In the genomic region with DNA sequence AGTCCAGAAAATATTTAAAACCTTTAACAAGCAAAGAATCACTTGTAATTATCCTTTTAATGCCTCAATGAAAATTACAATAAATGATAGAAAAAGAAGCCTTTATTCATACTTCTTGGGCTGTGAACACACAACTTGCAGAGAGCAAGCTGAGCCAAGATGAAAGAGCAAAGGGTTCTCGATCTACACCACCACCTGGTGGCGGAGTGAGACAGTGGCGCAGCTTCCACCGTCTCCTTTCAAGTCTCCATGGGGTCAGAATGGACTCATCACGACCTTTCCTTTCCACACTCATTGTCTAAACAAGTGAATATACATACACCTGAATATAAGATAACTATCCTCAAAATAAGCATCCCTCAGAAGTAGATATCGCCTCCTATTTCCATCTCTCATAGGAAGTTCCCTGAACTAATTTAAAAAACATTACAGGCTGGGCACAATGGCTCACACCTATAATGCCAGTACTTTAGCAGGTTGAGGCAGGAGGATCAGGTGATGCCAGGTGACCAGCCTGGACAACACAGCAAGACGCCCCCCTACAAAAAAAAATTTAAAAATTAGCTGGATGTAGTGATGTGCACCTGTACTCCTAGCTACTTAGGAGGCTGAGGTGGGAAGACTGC, we compare ENCODE assay signal across 8 cellular contexts. TPM values are rescaled to one million over a fixed set of nuclear protein-coding genes. Genes with fewer than 3 reads are reported as not detected.
A peak's percentile ranks its signal among the peaks of the same experiment; 100 is the strongest.
DNase-seq lines count a peak whose midpoint lies in the region; ATAC-seq, FAIRE-seq and TF ChIP-seq lines count a peak whose summit lies in the region.

No MANE protein-coding gene starts in this region.

- TF ChIP-seq POLR2A in GM12892 (IDR thresholded peaks at IDR 0.05; ENCODE audit: low read depth, low read length) (no peak), GM12878 (IDR thresholded peaks at IDR 0.05; ENCODE audit: low read depth, low read length) (no peak)

- FAIRE-seq in GM12892 (lab: Jason Lieb, UNC) (peak; percentile 46), GM12878 (lab: Jason Lieb, UNC) (peak; percentile 7)

- no TSS peak for BruUV-seq in GM12878 (replicated peaks; lab: Mats Ljungman, UMichigan)

- no peak for TF ChIP-seq EP300 in GM12878 (IDR thresholded peaks at IDR 0.05; ENCODE audit: borderline replicate concordance in 1 of 2, control insufficient read depth in 1 of 2, low read depth in 2 of 2, low read length in 2 of 2)

- peak; percentile 54 for TF ChIP-seq RAD21 in GM12878 (IDR thresholded peaks at IDR 0.05; ENCODE audit: insufficient read depth, low read depth, low read length)

- RAD21 ChIA-PET in GM12878 (lab: Charles Lee; ENCODE audit: unreplicated experiment), result interaction anchor here (3.0 kb wide), 1 partner anchor 63 kb away, joined by 27 read pairs; no protein-coding TSS in a partner anchor

- H2AFZ ChIP-seq in GM12878 (ENCODE audit: control insufficient read depth, low read depth, low read length), result no peak overlapping the region

- H3K4me1 ChIP-seq in GM12878 (ENCODE audit: control insufficient read depth, insufficient read depth, low read length), result no peaks in the 10 kb centered on the region
- no peaks in the 10 kb centered on the region for H3K4me1 ChIP-seq in iPS DF 6.9 (ENCODE audit: control insufficient read depth, insufficient read depth, low read length)

- SMC1A ChIA-PET in GM12878 (lab: Charles Lee; ENCODE audit: uncharacterized antibody, unreplicated experiment), result interaction anchor here (1.1 to 2.7 kb wide), 5 partner anchors 59 to 938 kb away, joined by 3 to 30 read pairs (median 3); no protein-coding TSS in a partner anchor

- POLR2A ChIA-PET in AG04450 (lab: Yijun Ruan, JAX) (interaction anchor here (0.9 kb wide), 1 partner anchor 938 kb away, joined by 3 read pairs; no protein-coding TSS in a partner anchor), GM12878 (lab: Charles Lee) (no interaction called here)

- in situ Hi-C loops in GM12878 (cut with MboI), result no loop called here

- TF ChIP-seq CTCF in AG04450 (IDR thresholded peaks at IDR 0.05; ENCODE audit: low read depth, low read length) (peak; percentile 95), GM12878 (IDR thresholded peaks at IDR 0.05 in 2 of 3, conservative IDR thresholded peaks at IDR 0.05 in 1 of 3; ENCODE audit: control insufficient read depth in 2 of 3, extremely low read depth in 1 of 3, insufficient read depth in 1 of 3, low read depth in 3 of 3, low read length in 3 of 3) (peak; percentile 65 to 68 (median 67); a peak in 5 of 6 replicates)

- no peaks in the 10 kb centered on the region for H3K79me2 ChIP-seq in GM12878 (ENCODE audit: control insufficient read depth, insufficient read depth, low read length)

- H3K9me3 ChIP-seq in AG04450 (ENCODE audit: control insufficient read depth, insufficient read depth, low read length), result no peaks in the 10 kb centered on the region
- no peaks in the 10 kb centered on the region for H3K9me3 ChIP-seq in GM12878 (replicated peaks; ENCODE audit: control insufficient read depth, insufficient read depth, low read length)
- H3K9me3 ChIP-seq in iPS DF 6.9 (ENCODE audit: control insufficient read depth, insufficient read depth, low read length), result no peaks in the 10 kb centered on the region

- no peaks in the 10 kb centered on the region; a peak in 2 of 4 replicates for H3K36me3 ChIP-seq in GM12878 (ENCODE audit: control insufficient read depth in 2 of 2, insufficient read depth in 2 of 2, low read length in 1 of 2)
- no peaks in the 10 kb centered on the region for H3K36me3 ChIP-seq in iPS DF 6.9 (ENCODE audit: control insufficient read depth, insufficient read depth, low read length)

- peak; percentile 88 for ATAC-seq in GM12878

- H3K4me2 ChIP-seq in GM12878 (ENCODE audit: control insufficient read depth, insufficient read depth), result no peak overlapping the region

- CTCF ChIA-PET in AG04450 (lab: Charles Lee) (interaction anchor here (0.6 to 6.7 kb wide), 20 partner anchors 9 to 944 kb away, joined by 3 to 60 read pairs (median 4); no protein-coding TSS in a partner anchor), GM12878 (lab: Yijun Ruan, JAX) (interaction anchor here (0.6 to 5.1 kb wide), 17 partner anchors 8 to 193 kb away, joined by 3 to 43 read pairs (median 3); no protein-coding TSS in a partner anchor)

- no peak overlapping the region for H3K9ac ChIP-seq in GM12878 (ENCODE audit: control insufficient read depth, insufficient read depth, low read length)

- H3K27me3 ChIP-seq in AG04450 (ENCODE audit: control insufficient read depth, insufficient read depth, low read length), result no peaks in the 10 kb centered on the region
- no peaks in the 10 kb centered on the region for H3K27me3 ChIP-seq in GM12878 (replicated peaks in 1 of 2; ENCODE audit: control insufficient read depth in 2 of 2, insufficient read depth in 2 of 2, low read length in 1 of 2)
- no peaks in the 10 kb centered on the region for H3K27me3 ChIP-seq in iPS DF 6.9 (ENCODE audit: control insufficient read depth, insufficient read depth, low read length)

- no peak overlapping the region for H3K4me3 ChIP-seq in AG04450 (ENCODE audit: low read depth, low read length)
- no peak overlapping the region for H3K4me3 ChIP-seq in Jurkat, Clone E6-1 (ENCODE audit: low read length)
- H3K4me3 ChIP-seq in GM12878, result no peak overlapping the region
- H3K4me3 ChIP-seq in iPS DF 6.9 (ENCODE audit: low read length), result no peak overlapping the region

- 80% methylated on average over 7 of the region's 7 CpGs for WGBS in GM12878 (ENCODE audit: insufficient coverage, insufficient replicate concordance, low lambda C conversion rate, missing lambda C conversion rate)
- WGBS in iPS DF 6.9 (ENCODE audit: insufficient coverage, insufficient read length), result no CpG with 5 or more reads among the region's 7 CpGs

- H3K27ac ChIP-seq in AG04450 (ENCODE audit: low read depth, low read length) (no peak overlapping the region), GM12878 (ENCODE audit: control insufficient read depth, insufficient read depth) (no peak overlapping the region), iPS DF 6.9 (ENCODE audit: low read length) (no peak overlapping the region)

- intact Hi-C loops in GM12878 (cut with micrococcal nuclease; ENCODE audit: unreplicated experiment), result loop anchor here (1.0 to 5.0 kb wide), 2 partner anchors 65 to 944 kb away; no protein-coding TSS in a partner anchor

- DNase-seq in AG04450 (ENCODE audit: low read depth, low spot score), result peak; percentile 43
- peak; percentile 12 for DNase-seq in GM12892 (ENCODE audit: insufficient read length)
- DNase-seq in Jurkat, Clone E6-1 (ENCODE audit: low read depth, low spot score), result peak; percentile 61
- peak in 3 of 5 experiments; percentile 9 to 58 (median 22) for DNase-seq in T-helper 2 cell
- DNase-seq in GM12878 (ENCODE audit: low read depth, low spot score), result no peak
- DNase-seq in iPS DF 6.9 (ENCODE audit: low read depth, low spot score), result peak; percentile 82
- peak; percentile 40 for DNase-seq in stimulated activated CD4-positive, alpha-beta T cell treated with anti-CD3 and anti-CD28 coated beads, Interleukin-12 subunit alpha, Interleukin-12 subunit beta, amount 100 ng/mL, for 4 hours
- DNase-seq in NCI-H2029 (lab: John Stamatoyannopoulos, UW), result no peak

- no peaks in the 10 kb centered on the region for H4K20me1 ChIP-seq in GM12878 (ENCODE audit: control insufficient read depth, insufficient read depth)

TF ChIP-seq in GM12878, 131 proteins besides CTCF, POLR2A, EP300 and RAD21 (continues in another document):
- no peak for TF ChIP-seq HDAC2 (IDR thresholded peaks at IDR 0.05)
- TF ChIP-seq, protein P1, sequence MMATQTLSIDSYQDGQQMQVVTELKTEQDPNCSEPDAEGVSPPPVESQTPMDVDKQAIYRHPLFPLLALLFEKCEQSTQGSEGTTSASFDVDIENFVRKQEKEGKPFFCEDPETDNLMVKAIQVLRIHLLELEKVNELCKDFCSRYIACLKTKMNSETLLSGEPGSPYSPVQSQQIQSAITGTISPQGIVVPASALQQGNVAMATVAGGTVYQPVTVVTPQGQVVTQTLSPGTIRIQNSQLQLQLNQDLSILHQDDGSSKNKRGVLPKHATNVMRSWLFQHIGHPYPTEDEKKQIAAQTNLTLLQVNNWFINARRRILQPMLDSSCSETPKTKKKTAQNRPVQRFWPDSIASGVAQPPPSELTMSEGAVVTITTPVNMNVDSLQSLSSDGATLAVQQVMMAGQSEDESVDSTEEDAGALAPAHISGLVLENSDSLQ (IDR thresholded peaks at IDR 0.05), result no peak
- TF ChIP-seq, protein P2, sequence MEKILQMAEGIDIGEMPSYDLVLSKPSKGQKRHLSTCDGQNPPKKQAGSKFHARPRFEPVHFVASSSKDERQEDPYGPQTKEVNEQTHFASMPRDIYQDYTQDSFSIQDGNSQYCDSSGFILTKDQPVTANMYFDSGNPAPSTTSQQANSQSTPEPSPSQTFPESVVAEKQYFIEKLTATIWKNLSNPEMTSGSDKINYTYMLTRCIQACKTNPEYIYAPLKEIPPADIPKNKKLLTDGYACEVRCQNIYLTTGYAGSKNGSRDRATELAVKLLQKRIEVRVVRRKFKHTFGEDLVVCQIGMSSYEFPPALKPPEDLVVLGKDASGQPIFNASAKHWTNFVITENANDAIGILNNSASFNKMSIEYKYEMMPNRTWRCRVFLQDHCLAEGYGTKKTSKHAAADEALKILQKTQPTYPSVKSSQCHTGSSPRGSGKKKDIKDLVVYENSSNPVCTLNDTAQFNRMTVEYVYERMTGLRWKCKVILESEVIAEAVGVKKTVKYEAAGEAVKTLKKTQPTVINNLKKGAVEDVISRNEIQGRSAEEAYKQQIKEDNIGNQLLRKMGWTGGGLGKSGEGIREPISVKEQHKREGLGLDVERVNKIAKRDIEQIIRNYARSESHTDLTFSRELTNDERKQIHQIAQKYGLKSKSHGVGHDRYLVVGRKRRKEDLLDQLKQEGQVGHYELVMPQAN (conservative IDR thresholded peaks at IDR 0.05), result no peak

RNA-seq across cellular contexts. Expression of a gene that starts 40.7 kb away (rescaled TPM):
- polyA plus RNA-seq in AG04450 (2011; rRNA removed) (14.4 and 17.9 TPM in 2 replicates), GM12878 (2011; rRNA removed) (19.6 and 23.4 TPM in 2 replicates), GM12878 (2014; fragmentation: Illumina TruSeq; extraction: Trizol) (13.9 and 15.6 TPM in 2 replicates), GM12878 (2014; fragmentation: Nextera tagmentation; extraction: Ambion mirVana) (1 to 10 TPM; 4.3 to 5.3 TPM), GM12878 (2014; rRNA removed) (8.9 and 9.0 TPM in 2 replicates), GM12878 (2016; fragmentation: Nextera tagmentation; extraction: Ambion mirVana) (10 to 100 TPM; 18.0 to 20.9 TPM)
- 27.1 and 29.9 TPM in 2 replicates for polyA minus RNA-seq in AG04450 (2011; rRNA and poly(A)+ RNA removed)
- polyA plus RNA-seq in GM12892 (2012; ENCODE audit: missing spikeins), result 13.3 TPM
- polyA plus RNA-seq in Jurkat, Clone E6-1 (2012; ENCODE audit: insufficient read depth, insufficient read length), result 22.0 TPM
- 61.3 and 62.2 TPM in 2 replicates for total RNA-seq in GM12878 (2013; cell fraction: nucleolus; rRNA removed)
- total RNA-seq in GM12878 (2014; rRNA removed) (13.9 and 15.9 TPM in 2 replicates), GM12878 (2014; rRNA removed; fragmentation: Illumina TruSeq; extraction: Trizol) (16.4 and 17.8 TPM in 2 replicates), GM12878 (2021) (16.5 and 22.7 TPM in 2 replicates)
- 5.1 TPM for polyA plus RNA-seq in GM12878 (2011; ENCODE audit: low read depth)
- polyA plus RNA-seq in GM12878 (2011; cell fraction: cytosol; rRNA removed), result 9.2 and 12.2 TPM in 2 replicates
- 12.4 and 13.6 TPM in 2 replicates for polyA plus RNA-seq in GM12878 (2011; cell fraction: nucleus; rRNA removed)
- 6.0 and 7.2 TPM in 2 replicates for polyA plus RNA-seq in GM12878 (2012)
- 31.6 and 32.9 TPM in 2 replicates for polyA minus RNA-seq in GM12878 (2011; rRNA and poly(A)+ RNA removed)
- polyA minus RNA-seq in GM12878 (2011; cell fraction: cytosol; rRNA and poly(A)+ RNA removed), result 11.9 and 15.3 TPM in 2 replicates
- 15.4 and 17.1 TPM in 2 replicates for polyA minus RNA-seq in GM12878 (2011; cell fraction: nucleus; rRNA and poly(A)+ RNA removed)

Comparison
In these comparisons a context has a peak if more than half of its experiments do, and no peak if none do; other contexts are left out.
1. DNase-seq: peak in AG04450 (single experiment), GM12892 (single experiment), Jurkat, Clone E6-1 (single experiment), T-helper 2 cell (3 of 5), iPS DF 6.9 (single experiment) and stimulated activated CD4-positive, alpha-beta T cell treated with anti-CD3 and anti-CD28 coated beads, Interleukin-12 subunit alpha, Interleukin-12 subunit beta, amount 100 ng/mL, for 4 hours (single experiment); none in GM12878 (single experiment) and NCI-H2029 (single experiment).